ENCODE assay signal across 1 cellular context in the genomic region with DNA sequence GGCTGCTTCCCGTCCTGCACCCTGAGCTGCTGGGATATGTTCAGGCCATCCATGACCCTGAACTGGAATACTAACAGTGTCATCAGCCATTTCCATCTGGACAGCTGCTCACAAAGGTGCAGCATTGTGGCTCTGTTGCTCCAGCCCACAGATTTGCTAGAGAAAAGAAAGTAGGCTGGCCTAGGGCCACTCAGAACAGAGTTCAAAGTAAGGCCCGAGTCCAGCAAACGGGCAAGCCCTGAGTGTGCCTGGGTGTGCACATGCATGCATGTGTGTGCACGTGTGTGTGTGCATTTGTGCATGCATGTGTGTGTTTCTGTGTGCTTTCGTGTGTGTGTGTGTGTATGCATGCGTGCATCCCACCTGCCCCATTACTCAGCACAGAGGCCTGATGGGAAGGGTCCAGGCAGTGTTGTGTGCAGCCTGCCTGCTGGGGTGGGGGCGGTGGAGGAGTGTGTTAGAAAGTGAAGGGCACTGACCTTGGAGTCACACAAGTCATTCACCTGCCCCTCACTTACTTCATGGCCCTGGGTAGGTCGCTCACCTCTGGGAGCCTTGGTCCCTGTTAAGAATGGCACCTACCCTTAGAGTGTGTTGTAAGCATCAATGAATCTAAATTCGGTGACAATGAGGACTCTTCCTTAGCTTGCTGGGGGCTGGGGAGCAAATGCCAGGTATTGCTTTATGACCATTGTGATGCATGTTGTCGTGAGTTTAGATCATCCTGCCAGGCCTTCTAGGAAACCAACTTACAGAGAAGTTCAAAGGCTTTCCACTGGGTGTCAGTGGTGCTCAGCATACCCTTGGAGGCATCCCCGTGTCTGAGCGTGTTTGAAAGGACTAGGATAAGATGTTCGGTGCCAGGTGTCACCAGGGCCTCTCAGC.
TF ChIP-seq lines count a peak whose summit lies in the region.

No MANE protein-coding gene starts in this region.

TF ChIP-seq in GM23338, 12 proteins besides CTCF, POLR2A, EP300 and RAD21 (continued from another document):
- TF ChIP-seq, protein P1, sequence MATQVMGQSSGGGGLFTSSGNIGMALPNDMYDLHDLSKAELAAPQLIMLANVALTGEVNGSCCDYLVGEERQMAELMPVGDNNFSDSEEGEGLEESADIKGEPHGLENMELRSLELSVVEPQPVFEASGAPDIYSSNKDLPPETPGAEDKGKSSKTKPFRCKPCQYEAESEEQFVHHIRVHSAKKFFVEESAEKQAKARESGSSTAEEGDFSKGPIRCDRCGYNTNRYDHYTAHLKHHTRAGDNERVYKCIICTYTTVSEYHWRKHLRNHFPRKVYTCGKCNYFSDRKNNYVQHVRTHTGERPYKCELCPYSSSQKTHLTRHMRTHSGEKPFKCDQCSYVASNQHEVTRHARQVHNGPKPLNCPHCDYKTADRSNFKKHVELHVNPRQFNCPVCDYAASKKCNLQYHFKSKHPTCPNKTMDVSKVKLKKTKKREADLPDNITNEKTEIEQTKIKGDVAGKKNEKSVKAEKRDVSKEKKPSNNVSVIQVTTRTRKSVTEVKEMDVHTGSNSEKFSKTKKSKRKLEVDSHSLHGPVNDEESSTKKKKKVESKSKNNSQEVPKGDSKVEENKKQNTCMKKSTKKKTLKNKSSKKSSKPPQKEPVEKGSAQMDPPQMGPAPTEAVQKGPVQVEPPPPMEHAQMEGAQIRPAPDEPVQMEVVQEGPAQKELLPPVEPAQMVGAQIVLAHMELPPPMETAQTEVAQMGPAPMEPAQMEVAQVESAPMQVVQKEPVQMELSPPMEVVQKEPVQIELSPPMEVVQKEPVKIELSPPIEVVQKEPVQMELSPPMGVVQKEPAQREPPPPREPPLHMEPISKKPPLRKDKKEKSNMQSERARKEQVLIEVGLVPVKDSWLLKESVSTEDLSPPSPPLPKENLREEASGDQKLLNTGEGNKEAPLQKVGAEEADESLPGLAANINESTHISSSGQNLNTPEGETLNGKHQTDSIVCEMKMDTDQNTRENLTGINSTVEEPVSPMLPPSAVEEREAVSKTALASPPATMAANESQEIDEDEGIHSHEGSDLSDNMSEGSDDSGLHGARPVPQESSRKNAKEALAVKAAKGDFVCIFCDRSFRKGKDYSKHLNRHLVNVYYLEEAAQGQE (IDR thresholded peaks at IDR 0.05; ENCODE audit: unreplicated experiment) = no peak
- TF ChIP-seq ZNF331 (CRISPR knock-in tag; IDR thresholded peaks at IDR 0.05; ENCODE audit: low read depth) (no peak), CREB1 (CRISPR knock-in tag; IDR thresholded peaks at IDR 0.05; ENCODE audit: low read depth) (no peak), ZNF114 (CRISPR knock-in tag; IDR thresholded peaks at IDR 0.05) (no peak), JUNB (IDR thresholded peaks at IDR 0.05; ENCODE audit: unreplicated experiment) (no peak), STAT1 (IDR thresholded peaks at IDR 0.05; ENCODE audit: unreplicated experiment) (no peak), NANOG (IDR thresholded peaks at IDR 0.05; ENCODE audit: borderline replicate concordance) (no peak), EZH2phosphoT487 (IDR thresholded peaks at IDR 0.05; ENCODE audit: unreplicated experiment) (no peak)
- TF ChIP-seq, protein P2, sequence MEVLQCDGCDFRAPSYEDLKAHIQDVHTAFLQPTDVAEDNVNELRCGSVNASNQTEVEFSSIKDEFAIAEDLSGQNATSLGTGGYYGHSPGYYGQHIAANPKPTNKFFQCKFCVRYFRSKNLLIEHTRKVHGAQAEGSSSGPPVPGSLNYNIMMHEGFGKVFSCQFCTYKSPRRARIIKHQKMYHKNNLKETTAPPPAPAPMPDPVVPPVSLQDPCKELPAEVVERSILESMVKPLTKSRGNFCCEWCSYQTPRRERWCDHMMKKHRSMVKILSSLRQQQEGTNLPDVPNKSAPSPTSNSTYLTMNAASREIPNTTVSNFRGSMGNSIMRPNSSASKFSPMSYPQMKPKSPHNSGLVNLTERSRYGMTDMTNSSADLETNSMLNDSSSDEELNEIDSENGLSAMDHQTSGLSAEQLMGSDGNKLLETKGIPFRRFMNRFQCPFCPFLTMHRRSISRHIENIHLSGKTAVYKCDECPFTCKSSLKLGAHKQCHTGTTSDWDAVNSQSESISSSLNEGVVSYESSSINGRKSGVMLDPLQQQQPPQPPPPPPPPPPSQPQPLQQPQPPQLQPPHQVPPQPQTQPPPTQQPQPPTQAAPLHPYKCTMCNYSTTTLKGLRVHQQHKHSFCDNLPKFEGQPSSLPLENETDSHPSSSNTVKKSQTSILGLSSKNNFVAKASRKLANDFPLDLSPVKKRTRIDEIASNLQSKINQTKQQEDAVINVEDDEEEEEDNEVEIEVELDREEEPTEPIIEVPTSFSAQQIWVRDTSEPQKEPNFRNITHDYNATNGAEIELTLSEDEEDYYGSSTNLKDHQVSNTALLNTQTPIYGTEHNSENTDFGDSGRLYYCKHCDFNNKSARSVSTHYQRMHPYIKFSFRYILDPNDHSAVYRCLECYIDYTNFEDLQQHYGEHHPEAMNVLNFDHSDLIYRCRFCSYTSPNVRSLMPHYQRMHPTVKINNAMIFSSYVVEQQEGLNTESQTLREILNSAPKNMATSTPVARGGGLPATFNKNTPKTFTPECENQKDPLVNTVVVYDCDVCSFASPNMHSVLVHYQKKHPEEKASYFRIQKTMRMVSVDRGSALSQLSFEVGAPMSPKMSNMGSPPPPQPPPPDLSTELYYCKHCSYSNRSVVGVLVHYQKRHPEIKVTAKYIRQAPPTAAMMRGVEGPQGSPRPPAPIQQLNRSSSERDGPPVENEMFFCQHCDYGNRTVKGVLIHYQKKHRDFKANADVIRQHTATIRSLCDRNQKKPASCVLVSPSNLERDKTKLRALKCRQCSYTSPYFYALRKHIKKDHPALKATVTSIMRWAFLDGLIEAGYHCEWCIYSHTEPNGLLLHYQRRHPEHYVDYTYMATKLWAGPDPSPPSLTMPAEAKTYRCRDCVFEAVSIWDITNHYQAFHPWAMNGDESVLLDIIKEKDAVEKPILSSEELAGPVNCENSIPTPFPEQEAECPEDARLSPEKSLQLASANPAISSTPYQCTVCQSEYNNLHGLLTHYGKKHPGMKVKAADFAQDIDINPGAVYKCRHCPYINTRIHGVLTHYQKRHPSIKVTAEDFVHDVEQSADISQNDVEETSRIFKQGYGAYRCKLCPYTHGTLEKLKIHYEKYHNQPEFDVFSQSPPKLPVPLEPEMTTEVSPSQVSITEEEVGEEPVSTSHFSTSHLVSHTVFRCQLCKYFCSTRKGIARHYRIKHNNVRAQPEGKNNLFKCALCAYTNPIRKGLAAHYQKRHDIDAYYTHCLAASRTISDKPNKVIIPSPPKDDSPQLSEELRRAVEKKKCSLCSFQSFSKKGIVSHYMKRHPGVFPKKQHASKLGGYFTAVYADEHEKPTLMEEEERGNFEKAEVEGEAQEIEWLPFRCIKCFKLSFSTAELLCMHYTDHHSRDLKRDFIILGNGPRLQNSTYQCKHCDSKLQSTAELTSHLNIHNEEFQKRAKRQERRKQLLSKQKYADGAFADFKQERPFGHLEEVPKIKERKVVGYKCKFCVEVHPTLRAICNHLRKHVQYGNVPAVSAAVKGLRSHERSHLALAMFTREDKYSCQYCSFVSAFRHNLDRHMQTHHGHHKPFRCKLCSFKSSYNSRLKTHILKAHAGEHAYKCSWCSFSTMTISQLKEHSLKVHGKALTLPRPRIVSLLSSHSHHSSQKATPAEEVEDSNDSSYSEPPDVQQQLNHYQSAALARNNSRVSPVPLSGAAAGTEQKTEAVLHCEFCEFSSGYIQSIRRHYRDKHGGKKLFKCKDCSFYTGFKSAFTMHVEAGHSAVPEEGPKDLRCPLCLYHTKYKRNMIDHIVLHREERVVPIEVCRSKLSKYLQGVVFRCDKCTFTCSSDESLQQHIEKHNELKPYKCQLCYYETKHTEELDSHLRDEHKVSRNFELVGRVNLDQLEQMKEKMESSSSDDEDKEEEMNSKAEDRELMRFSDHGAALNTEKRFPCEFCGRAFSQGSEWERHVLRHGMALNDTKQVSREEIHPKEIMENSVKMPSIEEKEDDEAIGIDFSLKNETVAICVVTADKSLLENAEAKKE (CRISPR knock-in tag; IDR thresholded peaks at IDR 0.05) = no peak
